Comparison of ENCODE assay signal across 25 cellular contexts in genomic region chr10:123227706-123228105, GRCh38.
"Had no signal": no experiment of that assay in that cellular context is flagged by ENCODE, and none has a peak within 500 bp of the region (broad histone marks: within the 10 kb centered on the region; RNA-seq: fewer than 3 reads in every experiment).

No MANE protein-coding gene starts in this region.

- FAIRE-seq: colon, keratinocyte, small intestine had no signal

- H3K36me3 ChIP-seq: breast epithelium, ovary, thyroid gland, upper lobe of left lung had no signal

- H3K27ac ChIP-seq: breast epithelium, ovary, stomach, thyroid gland, upper lobe of left lung had no signal

- H3K9me3 ChIP-seq: breast epithelium, stomach, thyroid gland, upper lobe of left lung had no signal

- H3K27me3 ChIP-seq: breast epithelium, ovary, stomach, thyroid gland, upper lobe of left lung had no signal

- H3K4me3 ChIP-seq: breast epithelium, ovary, stomach, thyroid gland, upper lobe of left lung had no signal

- DNase-seq: activated CD4-positive, alpha-beta memory T cell treated with anti-CD3 and anti-CD28 coated beads, Interleukin-2, amount 10 ng/mL, durations not matched to agents 7 days and 5 days; activated CD4-positive, alpha-beta T cell treated with anti-CD3 and anti-CD28 coated beads for 1 hour; activated CD4-positive, alpha-beta T cell treated with anti-CD3 and anti-CD28 coated beads, Interleukin-2, amount 10 ng/mL, durations not matched to agents 7 days and 5 days; activated naive CD4-positive, alpha-beta T cell; activated T-cell treated with anti-CD3 and anti-CD28 coated beads, Interleukin-2, amount 50 U/mL, for 48 hours; dermis blood vessel endothelial cell; effector CD8-positive, alpha-beta T cell; erythroblast; hippocampal formation; left colon; naive thymus-derived CD4-positive, alpha-beta T cell; ovary; small intestine; stimulated activated CD4-positive, alpha-beta T cell treated with anti-CD3 and anti-CD28 coated beads, Interleukin-4, amount 100 ng/mL, for 4 hours; stimulated activated naive B cell treated with anti-CD40 and anti-IgM and Interleukin-4, amounts not matched to agents 10 μg/mL and 1 μg/mL and 100 μg/mL, for 72 hours; stomach; T-helper 2 cell; thyroid gland; upper lobe of left lung had no signal

- H3K4me1 ChIP-seq: breast epithelium, stomach, thyroid gland, upper lobe of left lung had no signal

- ATAC-seq: activated naive CD4-positive, alpha-beta T cell treated with anti-CD3 and anti-CD28 coated beads, Interleukin-2, amount 50 U/mL, for 72 hours; left colon; naive thymus-derived CD4-positive, alpha-beta T cell; sciatic nerve; stimulated activated naive B cell treated with anti-CD40 and anti-IgM and Interleukin-4, amounts not matched to agents 10 μg/mL and 1 μg/mL and 100 μg/mL, for 72 hours; WTC11 had no signal
